Comparison of ENCODE assay signal across 1 cellular context in genomic region chrX:48509619-48510018, GRCh38.
TF ChIP-seq lines count a peak whose summit lies in the region.

No MANE protein-coding gene starts in this region.

TF ChIP-seq in IMR-90, 13 proteins besides CTCF, POLR2A, EP300 and RAD21 (continued from another document):
- TF ChIP-seq MAFK (IDR thresholded peaks at IDR 0.05; ENCODE audit: low read depth, low read length) (no peak), SMC3 (IDR thresholded peaks at IDR 0.05; ENCODE audit: low read depth, low read length) (no peak), BHLHE40 (IDR thresholded peaks at IDR 0.05; ENCODE audit: low read depth, low read length) (no peak), FOS (IDR thresholded peaks at IDR 0.05; ENCODE audit: low read depth, low read length) (no peak)
